Comparison of ENCODE assay signal across 9 cellular contexts in the genomic region with DNA sequence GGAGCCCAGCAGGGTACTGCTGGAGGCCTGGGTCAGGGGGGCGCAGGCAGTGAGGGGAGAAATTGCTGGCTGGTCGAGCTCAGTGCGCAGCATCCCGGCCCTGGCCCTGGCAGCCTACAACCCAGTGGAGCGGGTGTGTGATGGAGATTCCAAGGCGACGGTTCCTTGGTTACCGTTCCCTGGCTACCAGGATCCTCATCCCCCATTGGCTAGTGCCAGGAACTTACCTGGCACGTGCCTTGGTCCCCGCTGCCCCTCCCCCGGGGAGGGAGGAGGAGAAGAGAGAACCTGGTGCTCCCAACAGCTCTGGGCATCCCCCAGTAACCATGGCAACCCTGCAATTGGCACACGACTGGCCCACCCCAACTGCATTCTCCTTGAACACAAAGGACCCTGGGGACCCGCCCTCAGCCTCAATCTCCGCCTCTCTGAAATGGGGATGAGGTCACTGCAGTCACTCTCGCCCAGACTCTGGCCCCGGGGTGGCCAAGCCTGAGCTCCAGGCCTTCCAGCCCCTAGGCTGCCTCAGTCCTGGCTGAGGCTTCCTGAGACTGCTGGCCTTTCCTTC. TPM values are rescaled to one million over a fixed set of nuclear protein-coding genes. Genes with fewer than 3 reads are reported as not detected.
A peak's percentile ranks its signal among the peaks of the same experiment; 100 is the strongest.
DNase-seq lines count a peak whose midpoint lies in the region; ATAC-seq, FAIRE-seq and TF ChIP-seq lines count a peak whose summit lies in the region.
"Had no signal": no experiment of that assay in that cellular context is flagged by ENCODE, and none has a peak within 500 bp of the region (broad histone marks: within the 10 kb centered on the region; RNA-seq: fewer than 3 reads in every experiment).

No MANE protein-coding gene starts in this region.

- H4K20me1 ChIP-seq in BLaER1, result peaks cover 80% of the 10 kb centered on the region
- H4K20me1 ChIP-seq in endothelial cell of umbilical vein (replicated peaks; ENCODE audit: control insufficient read depth, extremely low read depth, insufficient read depth, low read length), result no peaks in the 10 kb centered on the region
- H4K20me1 ChIP-seq in neural progenitor cell (ENCODE audit: low read depth), result peaks cover 52% of the 10 kb centered on the region

- H3K27ac Mint-ChIP-seq in neural progenitor cell, result peak overlapping the region; percentile 63
- H3K27ac Mint-ChIP-seq: activated naive CD4-positive, alpha-beta T cell treated with anti-CD3 and anti-CD28 coated beads, Interleukin-2, amount 10 ng/mL, durations not matched to agents 7 days and 5 days had no signal

- FAIRE-seq in endothelial cell of umbilical vein (lab: Jason Lieb, UNC), result no peak

- H3K9ac ChIP-seq in BLaER1, result no peak overlapping the region
- H3K9ac ChIP-seq in endothelial cell of umbilical vein (replicated peaks; ENCODE audit: extremely low read depth, insufficient read depth, low read length), result no peak overlapping the region
- H3K9ac ChIP-seq in neural progenitor cell, result no peak overlapping the region

- H3F3A ChIP-seq in neural progenitor cell (ENCODE audit: low read depth), result peaks cover 53% of the 10 kb centered on the region

- H3K4me3 Mint-ChIP-seq in neural progenitor cell, result peak overlapping the region; percentile 77
- H3K4me3 Mint-ChIP-seq: activated naive CD4-positive, alpha-beta T cell treated with anti-CD3 and anti-CD28 coated beads, Interleukin-2, amount 10 ng/mL, durations not matched to agents 7 days and 5 days had no signal

- H3K27me3 ChIP-seq in BLaER1 (no peaks in the 10 kb centered on the region), endothelial cell of umbilical vein (ENCODE audit: control insufficient read depth in 2 of 2, insufficient read depth in 2 of 2, low read length in 2 of 2) (no peaks in the 10 kb centered on the region), neural progenitor cell (no peaks in the 10 kb centered on the region), SJCRH30 (no peaks in the 10 kb centered on the region)

- peak overlapping the region; percentile 99; the same call in 1 of the 2 replicates for H3K4me2 ChIP-seq in BLaER1
- no peak overlapping the region for H3K4me2 ChIP-seq in endothelial cell of umbilical vein (ENCODE audit: insufficient read depth, low read length)
- H3K4me2 ChIP-seq in neural progenitor cell, result peak overlapping the region; percentile 99

- peaks cover 41% of the 10 kb centered on the region for H3K4me1 Mint-ChIP-seq in neural progenitor cell

- H3K9me1 ChIP-seq in endothelial cell of umbilical vein (replicated peaks; ENCODE audit: control insufficient read depth, extremely low read depth, insufficient read depth, low read length), result no peaks in the 10 kb centered on the region

- POLR2A ChIA-PET in endothelial cell of umbilical vein (lab: Charles Lee), result no interaction called here

- H3K4me1 ChIP-seq in BLaER1, result peaks cover 40% of the 10 kb centered on the region
- peaks cover 31% of the 10 kb centered on the region for H3K4me1 ChIP-seq in endothelial cell of umbilical vein (ENCODE audit: control insufficient read depth, extremely low read depth, insufficient read depth, low read length)
- peaks cover 36% of the 10 kb centered on the region for H3K4me1 ChIP-seq in neural progenitor cell
- H3K4me1 ChIP-seq in SJCRH30, result peaks cover 30% of the 10 kb centered on the region

- CTCF ChIA-PET in endothelial cell of umbilical vein (lab: Charles Lee), result interaction anchor here (0.7 to 4.5 kb wide), 4 partner anchors 12 to 78 kb away, joined by 3 to 57 read pairs (median 3); no protein-coding TSS in a partner anchor

- peaks cover 36% of the 10 kb centered on the region for H3K36me3 Mint-ChIP-seq in neural progenitor cell
- H3K36me3 Mint-ChIP-seq: activated naive CD4-positive, alpha-beta T cell treated with anti-CD3 and anti-CD28 coated beads, Interleukin-2, amount 10 ng/mL, durations not matched to agents 7 days and 5 days had no signal

- H3K4me3 ChIP-seq in BLaER1 (no peak overlapping the region), endothelial cell of umbilical vein (replicated peaks in 1 of 3; ENCODE audit: insufficient read depth in 1 of 3, low read depth in 1 of 3, low read length in 3 of 3) (no peak overlapping the region), neural progenitor cell (no peak overlapping the region), SJCRH30 (no peak overlapping the region)

- DNase-seq in NCI-H69 (lab: John Stamatoyannopoulos, UW) (peak; percentile 84), endothelial cell of umbilical vein (ENCODE audit: low read depth, low spot score) (no peak), neural progenitor cell (ENCODE audit: low spot score) (peak; percentile 65), MV-4-11 (lab: John Stamatoyannopoulos, UW) (no peak), SJCRH30 (no peak)
- DNase-seq: activated naive CD4-positive, alpha-beta T cell treated with anti-CD3 and anti-CD28 coated beads, Interleukin-2, amount 10 ng/mL, durations not matched to agents 7 days and 5 days had no signal

- TF ChIP-seq POLR2A in endothelial cell of umbilical vein (IDR thresholded peaks at IDR 0.05; ENCODE audit: low read depth, low read length), result peak; percentile 29

- H3K9me3 ChIP-seq in BLaER1, result peaks cover 26% of the 10 kb centered on the region
- no peaks in the 10 kb centered on the region for H3K9me3 ChIP-seq in endothelial cell of umbilical vein (replicated peaks; ENCODE audit: control insufficient read depth, insufficient read depth, low read length)
- H3K9me3 ChIP-seq in neural progenitor cell (ENCODE audit: low read depth), result no peaks in the 10 kb centered on the region
- 0 out of 2 replicates have a peak, but pooled peaks cover 3% of the 10 kb centered on the region for H3K9me3 ChIP-seq in SJCRH30 (replicated peaks)

- H3K27me3 Mint-ChIP-seq in neural progenitor cell (ENCODE audit: insufficient read depth, low read depth), result peaks cover 25% of the 10 kb centered on the region

- dilution Hi-C loops in endothelial cell of umbilical vein (cut with MboI; ENCODE audit: extremely low pct_ligation_motif_present, low sequenced_read_pairs), result no loop called here

- H3K79me2 ChIP-seq in endothelial cell of umbilical vein (ENCODE audit: control insufficient read depth, insufficient read depth, low read length) (peaks cover 49% of the 10 kb centered on the region), neural progenitor cell (ENCODE audit: low read depth) (peaks cover 72% of the 10 kb centered on the region)

- H2AFZ ChIP-seq in endothelial cell of umbilical vein (ENCODE audit: low read depth, low read length) (no peak overlapping the region), neural progenitor cell (replicated peaks) (no peak overlapping the region)

- ATAC-seq in GM19395 (IDR thresholded peaks at IDR 0.05; ENCODE audit: unreplicated experiment) (no peak), GM21528 (IDR thresholded peaks at IDR 0.05; ENCODE audit: low FRiP score, unreplicated experiment) (no peak)

- intact Hi-C loops in endothelial cell of umbilical vein (cut with micrococcal nuclease), result no loop called here

- no TSS peak for BruUV-seq in endothelial cell of umbilical vein (replicated peaks; lab: Mats Ljungman, UMichigan)

- H3K9me3 Mint-ChIP-seq in neural progenitor cell, result peaks cover 9% of the 10 kb centered on the region
- H3K9me3 Mint-ChIP-seq: activated naive CD4-positive, alpha-beta T cell treated with anti-CD3 and anti-CD28 coated beads, Interleukin-2, amount 10 ng/mL, durations not matched to agents 7 days and 5 days had no signal

- no peak for TF ChIP-seq CTCF in endothelial cell of umbilical vein (IDR thresholded peaks at IDR 0.05; ENCODE audit: extremely low read depth in 1 of 2, insufficient read depth in 1 of 2, low read depth in 1 of 2, low read length in 2 of 2)
- no peak for TF ChIP-seq CTCF in neural progenitor cell (IDR thresholded peaks at IDR 0.05)

- peaks cover 81% of the 10 kb centered on the region for H3K36me3 ChIP-seq in BLaER1
- H3K36me3 ChIP-seq in endothelial cell of umbilical vein (ENCODE audit: control insufficient read depth in 2 of 2, extremely low read depth in 1 of 2, insufficient read depth in 2 of 2, low read length in 2 of 2), result peaks cover 16 to 34% of the 10 kb centered on the region in 2 experiments
- peaks cover 11% of the 10 kb centered on the region for H3K36me3 ChIP-seq in neural progenitor cell
- H3K36me3 ChIP-seq in SJCRH30, result peaks cover 81% of the 10 kb centered on the region

- H3K27ac ChIP-seq in BLaER1, result peak overlapping the region; percentile 99
- H3K27ac ChIP-seq in endothelial cell of umbilical vein (ENCODE audit: insufficient read depth, low read depth, low read length), result peak overlapping the region; percentile 16
- H3K27ac ChIP-seq in neural progenitor cell, result peak overlapping the region; percentile 70
- no peak overlapping the region; the same call in 1 of the 2 replicates for H3K27ac ChIP-seq in SJCRH30

RNA-seq across cellular contexts. Expression of gene DBN1, which starts 4.3 kb away (rescaled TPM):
- total RNA-seq in endothelial cell of umbilical vein, result 310 and 336 TPM in 2 replicates
- 198 and 267 TPM in 2 replicates for polyA plus RNA-seq in endothelial cell of umbilical vein
- 95.2 and 108 TPM in 2 replicates for polyA plus RNA-seq in endothelial cell of umbilical vein (2011; cell fraction: cytosol; rRNA removed)
- polyA plus RNA-seq in endothelial cell of umbilical vein (2011; cell fraction: nucleus; rRNA removed), result 848 and 1,132 TPM in 2 replicates
- 185 and 211 TPM in 2 replicates for polyA plus RNA-seq in endothelial cell of umbilical vein (2012)
- polyA minus RNA-seq in endothelial cell of umbilical vein, result 158 and 165 TPM in 2 replicates
- 9.4 TPM for polyA minus RNA-seq in endothelial cell of umbilical vein (2011; cell fraction: cytosol; rRNA and poly(A)+ RNA removed)
- polyA minus RNA-seq in endothelial cell of umbilical vein (2011; cell fraction: nucleus; rRNA and poly(A)+ RNA removed), result 135 and 363 TPM in 2 replicates
- 113 and 338 TPM in 2 replicates for total RNA-seq in neural progenitor cell (ENCODE audit: low replicate concordance)
- total RNA-seq in SJCRH30 (2014; rRNA removed; shearing (Covaris generic)), result 239 and 265 TPM in 2 replicates

RNA-seq across cellular contexts. Expression of gene PRR7, which starts 22.5 kb away (rescaled TPM):
- total RNA-seq in endothelial cell of umbilical vein (5.7 and 6.5 TPM in 2 replicates), neural progenitor cell (ENCODE audit: low replicate concordance) (4.5 and 31.7 TPM in 2 replicates)
- polyA plus RNA-seq in endothelial cell of umbilical vein, result 6.6 and 10.5 TPM in 2 replicates
- 1.9 and 4.7 TPM in 2 replicates for polyA plus RNA-seq in endothelial cell of umbilical vein (2011; cell fraction: cytosol; rRNA removed)
- 1.9 and 2.6 TPM in 2 replicates for polyA plus RNA-seq in endothelial cell of umbilical vein (2011; cell fraction: nucleus; rRNA removed)
- 2.6 and 4.7 TPM in 2 replicates for polyA plus RNA-seq in endothelial cell of umbilical vein (2012)
- 0.38 and 0.63 TPM in 2 replicates for polyA minus RNA-seq in endothelial cell of umbilical vein
- polyA minus RNA-seq in endothelial cell of umbilical vein (2011; cell fraction: cytosol; rRNA and poly(A)+ RNA removed), result 6.8 TPM
- polyA minus RNA-seq in endothelial cell of umbilical vein (2011; cell fraction: nucleus; rRNA and poly(A)+ RNA removed), result 0.53 and 1.8 TPM in 2 replicates
- total RNA-seq in SJCRH30 (2014; rRNA removed; shearing (Covaris generic)), result 6.4 TPM in 2 replicates

RNA-seq across cellular contexts. Expression of gene PDLIM7, which starts 28.3 kb away (rescaled TPM):
- total RNA-seq in endothelial cell of umbilical vein (318 and 371 TPM in 2 replicates), neural progenitor cell (ENCODE audit: low replicate concordance) (38.7 and 208 TPM in 2 replicates)
- 314 and 418 TPM in 2 replicates for polyA plus RNA-seq in endothelial cell of umbilical vein
- 181 and 257 TPM in 2 replicates for polyA plus RNA-seq in endothelial cell of umbilical vein (2011; cell fraction: cytosol; rRNA removed)
- 815 and 843 TPM in 2 replicates for polyA plus RNA-seq in endothelial cell of umbilical vein (2011; cell fraction: nucleus; rRNA removed)
- 179 and 248 TPM in 2 replicates for polyA plus RNA-seq in endothelial cell of umbilical vein (2012)
- polyA minus RNA-seq in endothelial cell of umbilical vein, result 120 and 143 TPM in 2 replicates
- 25.4 TPM for polyA minus RNA-seq in endothelial cell of umbilical vein (2011; cell fraction: cytosol; rRNA and poly(A)+ RNA removed)
- polyA minus RNA-seq in endothelial cell of umbilical vein (2011; cell fraction: nucleus; rRNA and poly(A)+ RNA removed), result 136 and 281 TPM in 2 replicates
- 58.4 and 68.5 TPM in 2 replicates for total RNA-seq in SJCRH30 (2014; rRNA removed; shearing (Covaris generic))

RNA-seq across cellular contexts. Expression of gene DOK3, which starts 40.5 kb away (rescaled TPM):
- total RNA-seq in endothelial cell of umbilical vein, result 5.3 and 8.1 TPM in 2 replicates
- polyA plus RNA-seq in endothelial cell of umbilical vein, result 4.8 and 5.1 TPM in 2 replicates
- 1.5 and 2.4 TPM in 2 replicates for polyA plus RNA-seq in endothelial cell of umbilical vein (2011; cell fraction: cytosol; rRNA removed)
- 14.5 and 14.8 TPM in 2 replicates for polyA plus RNA-seq in endothelial cell of umbilical vein (2011; cell fraction: nucleus; rRNA removed)
- polyA plus RNA-seq in endothelial cell of umbilical vein (2012), result 1.1 and 1.5 TPM in 2 replicates
- 3.6 and 5.2 TPM in 2 replicates for polyA minus RNA-seq in endothelial cell of umbilical vein
- not detected for polyA minus RNA-seq in endothelial cell of umbilical vein (2011; cell fraction: cytosol; rRNA and poly(A)+ RNA removed)
- polyA minus RNA-seq in endothelial cell of umbilical vein (2011; cell fraction: nucleus; rRNA and poly(A)+ RNA removed), result 6.3 TPM in 2 replicates
- total RNA-seq in neural progenitor cell (ENCODE audit: low replicate concordance), result 0.54 and 0.93 TPM in 2 replicates
- 3.0 and 6.2 TPM in 2 replicates for total RNA-seq in SJCRH30 (2014; rRNA removed; shearing (Covaris generic))

RNA-seq across cellular contexts. Expression of gene GRK6, which starts 42.7 kb away (rescaled TPM):
- total RNA-seq in endothelial cell of umbilical vein, result 36.4 and 37.0 TPM in 2 replicates
- polyA plus RNA-seq in endothelial cell of umbilical vein, result 22.9 and 28.9 TPM in 2 replicates
- polyA plus RNA-seq in endothelial cell of umbilical vein (2011; cell fraction: cytosol; rRNA removed), result 26.5 and 28.2 TPM in 2 replicates
- 28.5 and 31.3 TPM in 2 replicates for polyA plus RNA-seq in endothelial cell of umbilical vein (2011; cell fraction: nucleus; rRNA removed)
- 20.7 and 22.4 TPM in 2 replicates for polyA plus RNA-seq in endothelial cell of umbilical vein (2012)
- 17.0 and 32.8 TPM in 2 replicates for polyA minus RNA-seq in endothelial cell of umbilical vein
- 11.3 TPM for polyA minus RNA-seq in endothelial cell of umbilical vein (2011; cell fraction: cytosol; rRNA and poly(A)+ RNA removed)
- polyA minus RNA-seq in endothelial cell of umbilical vein (2011; cell fraction: nucleus; rRNA and poly(A)+ RNA removed), result 14.8 and 26.7 TPM in 2 replicates
- 24.0 and 50.6 TPM in 2 replicates for total RNA-seq in neural progenitor cell (ENCODE audit: low replicate concordance)
- 45.1 and 48.4 TPM in 2 replicates for total RNA-seq in SJCRH30 (2014; rRNA removed; shearing (Covaris generic))

Comparison
In these comparisons a context has a peak if more than half of its experiments do, and no peak if none do; other contexts are left out.
1. DNase-seq: peak in NCI-H69 (single experiment) and neural progenitor cell (single experiment); none in endothelial cell of umbilical vein (single experiment), MV-4-11 (single experiment) and SJCRH30 (0 of 2).